ENCODE assay signal across 27 cellular contexts in genomic region chr1:6572653-6573383, GRCh38. TPM values are rescaled to one million over a fixed set of nuclear protein-coding genes. Genes with fewer than 3 reads are reported as not detected.
DNase-seq lines count a peak whose midpoint lies in the region; ATAC-seq, FAIRE-seq and TF ChIP-seq lines count a peak whose summit lies in the region.
"Had no signal": no experiment of that assay in that cellular context is flagged by ENCODE, and none has a peak within 500 bp of the region (broad histone marks: within the 10 kb centered on the region; RNA-seq: fewer than 3 reads in every experiment).

No MANE protein-coding gene starts in this region.

- H3K4me1 ChIP-seq in SK-N-SH (ENCODE audit: control insufficient read depth in 1 of 2, insufficient read depth in 2 of 2, low read depth in 1 of 2, low read length in 1 of 2) (no peaks in the 10 kb centered on the region), mammary epithelial cell (ENCODE audit: insufficient read depth, low read length) (peaks cover 2% of the 10 kb centered on the region), K562 (replicated peaks in 1 of 2; ENCODE audit: control insufficient read depth in 2 of 2, insufficient read depth in 2 of 2, low read length in 2 of 2) (peaks cover 0 to 11% of the 10 kb centered on the region in 2 experiments; a peak in 3 of 5 replicates), tibial artery (no peaks in the 10 kb centered on the region)
- H3K4me1 ChIP-seq: Caco-2, SJSA1 had no signal

- no peaks in the 10 kb centered on the region for H3K4me1 Mint-ChIP-seq in MCF 10A (ENCODE audit: insufficient read depth, unreplicated experiment)
- no peaks in the 10 kb centered on the region for H3K4me1 Mint-ChIP-seq in stimulated activated effector memory CD8-positive, alpha-beta T cell treated with anti-CD3 and anti-CD28 coated beads, Interleukin-12 subunit alpha, Interleukin-12 subunit beta, amount 100 ng/mL, for 72 hours
- H3K4me1 Mint-ChIP-seq: B cell had no signal

- TF ChIP-seq EP300 in SK-N-SH (IDR thresholded peaks at IDR 0.05; ENCODE audit: borderline replicate concordance in 1 of 2, low read depth in 1 of 2, low read length in 1 of 2) (no peak), K562 (IDR thresholded peaks at IDR 0.05; ENCODE audit: low read length) (no peak)

- H3K27ac ChIP-seq in SK-N-SH (ENCODE audit: low read depth in 2 of 2, low read length in 1 of 2): no peak overlapping the region
- H3K27ac ChIP-seq in mammary epithelial cell (ENCODE audit: insufficient read depth, low read depth, low read length): no peak overlapping the region
- no peak overlapping the region for H3K27ac ChIP-seq in K562 (ENCODE audit: extremely low read depth, low read depth, low read length)
- no peak overlapping the region for H3K27ac ChIP-seq in tibial artery
- H3K27ac ChIP-seq: 22Rv1, C4-2B, SJSA1 had no signal

- no peak overlapping the region for H3K4me3 ChIP-seq in SK-N-SH (ENCODE audit: low read depth in 2 of 2, low read length in 1 of 2)
- H3K4me3 ChIP-seq in mammary epithelial cell (replicated peaks in 1 of 3; ENCODE audit: insufficient read depth in 1 of 3, low read depth in 2 of 3, low read length in 3 of 3): no peak overlapping the region
- H3K4me3 ChIP-seq in K562: no peak overlapping the region
- no peak overlapping the region for H3K4me3 ChIP-seq in tibial artery
- H3K4me3 ChIP-seq: MG63, SJSA1 had no signal

- H3K79me2 ChIP-seq in SK-N-SH (ENCODE audit: insufficient read depth) (no peaks in the 10 kb centered on the region), mammary epithelial cell (ENCODE audit: insufficient read depth, low read length) (no peaks in the 10 kb centered on the region), K562 (ENCODE audit: control insufficient read depth, insufficient read depth, low read length) (no peaks in the 10 kb centered on the region)

- no peaks in the 10 kb centered on the region for H3K36me3 Mint-ChIP-seq in MCF 10A (ENCODE audit: insufficient read depth, unreplicated experiment)
- H3K36me3 Mint-ChIP-seq in stimulated activated effector memory CD8-positive, alpha-beta T cell treated with anti-CD3 and anti-CD28 coated beads, Interleukin-12 subunit alpha, Interleukin-12 subunit beta, amount 100 ng/mL, for 72 hours: no peaks in the 10 kb centered on the region
- H3K36me3 Mint-ChIP-seq: CD8-positive, alpha-beta T cell had no signal

- BruUV-seq in MCF 10A (replicated peaks; lab: Mats Ljungman, UMichigan) (no TSS peak), mammary epithelial cell (replicated peaks; lab: Mats Ljungman, UMichigan) (no TSS peak), K562 (replicated peaks; lab: Mats Ljungman, UMichigan) (no TSS peak)

- no peak for TF ChIP-seq CTCF in SK-N-SH (IDR thresholded peaks at IDR 0.05)
- no peak for TF ChIP-seq CTCF in MCF 10A (IDR thresholded peaks at IDR 0.05; ENCODE audit: unreplicated experiment)
- no peak for TF ChIP-seq CTCF in mammary epithelial cell (conservative IDR thresholded peaks at IDR 0.05 in 1 of 2, IDR thresholded peaks at IDR 0.05 in 1 of 2; ENCODE audit: extremely low read depth in 1 of 2, insufficient read depth in 1 of 2, low read depth in 1 of 2, low read length in 2 of 2)
- TF ChIP-seq CTCF in K562 (IDR thresholded peaks at IDR 0.05 in 2 of 3, conservative IDR thresholded peaks at IDR 0.05 in 1 of 3; ENCODE audit: insufficient read depth in 2 of 3, low read depth in 1 of 3, low read length in 3 of 3): no peak
- no peak for TF ChIP-seq CTCF in tibial artery (IDR thresholded peaks at IDR 0.05)

- CTCF ChIA-PET in SK-N-SH (lab: Yijun Ruan, JAX): interaction anchor here (1.0 to 2.7 kb wide), 2 partner anchors 18 to 29 kb away, joined by 3 to 18 read pairs; partner anchors contain the start of genes NOL9 and TAS1R1
- CTCF ChIA-PET in MCF 10A (lab: Yijun Ruan, JAX): interaction anchor here (0.6 to 3.2 kb wide), 3 partner anchors 14 to 326 kb away, joined by 3 to 8 read pairs (median 6); partner anchors contain the start of genes NOL9 and TAS1R1
- CTCF ChIA-PET in mammary epithelial cell (lab: Charles Lee; ENCODE audit: low non-redundant PET): no interaction called here
- CTCF ChIA-PET in K562 (lab: Yijun Ruan, JAX; ENCODE audit: low intra/inter-chr PET ratio): no interaction called here

- H3K36me3 ChIP-seq in SK-N-SH (replicated peaks in 1 of 2; ENCODE audit: control insufficient read depth in 1 of 2, insufficient read depth in 2 of 2, low read length in 1 of 2): no peaks in the 10 kb centered on the region
- no peaks in the 10 kb centered on the region for H3K36me3 ChIP-seq in mammary epithelial cell (ENCODE audit: insufficient read depth, low read length)
- H3K36me3 ChIP-seq in K562 (ENCODE audit: control insufficient read depth, insufficient read depth, low read length): no peaks in the 10 kb centered on the region
- no peaks in the 10 kb centered on the region for H3K36me3 ChIP-seq in tibial artery
- H3K36me3 ChIP-seq: MG63, SJSA1 had no signal

- H2AFZ ChIP-seq in SK-N-SH (ENCODE audit: low read depth) (no peak overlapping the region), mammary epithelial cell (ENCODE audit: low read depth, low read length) (no peak overlapping the region), K562 (ENCODE audit: low read depth, low read length) (no peak overlapping the region; the same call in 1 of the 2 replicates)

- no peak for FAIRE-seq in K562 (lab: Jason Lieb, UNC)
- FAIRE-seq: G401.6, GM19239, H54 had no signal

- TF ChIP-seq POLR2A in K562 (conservative IDR thresholded peaks at IDR 0.05): no peak

- H3K9me3 ChIP-seq in SK-N-SH: no peaks in the 10 kb centered on the region
- no peaks in the 10 kb centered on the region for H3K9me3 ChIP-seq in mammary epithelial cell (replicated peaks; ENCODE audit: insufficient read depth, low read length)
- no peaks in the 10 kb centered on the region for H3K9me3 ChIP-seq in K562 (replicated peaks; ENCODE audit: control insufficient read depth, insufficient read depth, low read depth, low read length)
- H3K9me3 ChIP-seq in tibial artery: peaks cover 0 to 6% (median 0%) of the 10 kb centered on the region in 3 donors
- H3K9me3 ChIP-seq: Caco-2, MG63, SJSA1 had no signal

- H3K4me2 ChIP-seq in SK-N-SH (no peak overlapping the region), mammary epithelial cell (ENCODE audit: insufficient read depth, low read depth, low read length) (no peak overlapping the region), K562 (ENCODE audit: insufficient read depth, low read length) (no peak overlapping the region)

- TF ChIP-seq RAD21 in SK-N-SH (IDR thresholded peaks at IDR 0.05; ENCODE audit: low read length) (no peak), K562 (CRISPR knock-in tag; conservative IDR thresholded peaks at IDR 0.05 in 1 of 2, IDR thresholded peaks at IDR 0.05 in 1 of 2) (no peak)

- H4K20me1 ChIP-seq in SK-N-SH (ENCODE audit: insufficient read depth) (no peaks in the 10 kb centered on the region), mammary epithelial cell (ENCODE audit: insufficient read depth, low read length) (no peaks in the 10 kb centered on the region), K562 (replicated peaks; ENCODE audit: control insufficient read depth, insufficient read depth, low read length) (no peaks in the 10 kb centered on the region)

- in situ Hi-C loops in mammary epithelial cell (cut with MboI; ENCODE audit: low sequenced_read_pairs in 2 of 2): no loop called here
- in situ Hi-C loops in K562 (cut with MboI): no loop called here

- H3K27ac Mint-ChIP-seq in MCF 10A (ENCODE audit: low read depth, unreplicated experiment): peak overlapping the region; percentile 13
- peak overlapping the region; percentile 43 for H3K27ac Mint-ChIP-seq in stimulated activated effector memory CD8-positive, alpha-beta T cell treated with anti-CD3 and anti-CD28 coated beads, Interleukin-12 subunit alpha, Interleukin-12 subunit beta, amount 100 ng/mL, for 72 hours
- H3K27ac Mint-ChIP-seq: B cell; CD8-positive, alpha-beta T cell had no signal

- intact Hi-C loops in MCF 10A (cut with micrococcal nuclease): no loop called here
- intact Hi-C loops in mammary epithelial cell (cut with micrococcal nuclease): no loop called here
- intact Hi-C loops in K562 (cut with micrococcal nuclease): no loop called here
- intact Hi-C loops in tibial artery (cut with DNase I; ENCODE audit: low total_unique reads): no loop called here

- 61% methylated on average over 12 of the region's 12 CpGs for WGBS in SK-N-SH (ENCODE audit: low lambda C conversion rate)
- 72% methylated on average over 10 of the region's 12 CpGs for WGBS in mammary epithelial cell (ENCODE audit: low coverage, missing lambda C conversion rate)
- 29% methylated on average over 12 of the region's 12 CpGs for WGBS in K562 (ENCODE audit: insufficient coverage, low coverage, missing lambda C conversion rate)

- H3K9me3 Mint-ChIP-seq in MCF 10A (ENCODE audit: unreplicated experiment): no peaks in the 10 kb centered on the region
- no peaks in the 10 kb centered on the region for H3K9me3 Mint-ChIP-seq in stimulated activated effector memory CD8-positive, alpha-beta T cell treated with anti-CD3 and anti-CD28 coated beads, Interleukin-12 subunit alpha, Interleukin-12 subunit beta, amount 100 ng/mL, for 72 hours
- H3K9me3 Mint-ChIP-seq: CD8-positive, alpha-beta T cell had no signal

- H3K27me3 ChIP-seq in SK-N-SH (ENCODE audit: insufficient read depth) (no peaks in the 10 kb centered on the region), mammary epithelial cell (ENCODE audit: insufficient read depth, low read length) (no peaks in the 10 kb centered on the region), K562 (ENCODE audit: control insufficient read depth in 2 of 2, insufficient read depth in 2 of 2, low read length in 2 of 2) (no peaks in the 10 kb centered on the region), tibial artery (peaks cover 0 to 2% of the 10 kb centered on the region in 2 donors)
- H3K27me3 ChIP-seq: MG63 had no signal

- DNase-seq in SK-N-SH (peak; percentile 20), MCF 10A (ENCODE audit: unreplicated experiment) (no peak), mammary epithelial cell (no peak), K562 (ENCODE audit: extremely low read depth in 1 of 4, low spot score in 3 of 4) (no peak), tibial artery (no peak)
- DNase-seq in stimulated activated effector memory CD8-positive, alpha-beta T cell treated with anti-CD3 and anti-CD28 coated beads, Interleukin-12 subunit alpha, Interleukin-12 subunit beta, amount 100 ng/mL, for 72 hours (ENCODE audit: low spot score in 2 of 2): no peak
- DNase-seq: Caco-2; CD8-positive, alpha-beta T cell; Kasumi-1; MG63; NCI-H2029; NCI-H446 treated with DMSO at 0.1 percent for 48 hours; NCI-H526; NCI-H82; NK-92 treated with Interleukin-12 subunit alpha and Interleukin-12 subunit beta, amount 100 ng/mL, for 24 hours; Right ventricle myocardium superior; RPMI8226 had no signal

- no peaks in the 10 kb centered on the region for H3F3A ChIP-seq in SK-N-SH (replicated peaks; ENCODE audit: insufficient read depth)

- H3K27me3 Mint-ChIP-seq in MCF 10A (ENCODE audit: insufficient read depth, unreplicated experiment): peaks cover 13% of the 10 kb centered on the region

- no peaks in the 10 kb centered on the region for H3K9me1 ChIP-seq in K562 (ENCODE audit: control insufficient read depth, insufficient read depth, low read length)

- no peak overlapping the region for H3K4me3 Mint-ChIP-seq in MCF 10A (ENCODE audit: unreplicated experiment)
- H3K4me3 Mint-ChIP-seq in stimulated activated effector memory CD8-positive, alpha-beta T cell treated with anti-CD3 and anti-CD28 coated beads, Interleukin-12 subunit alpha, Interleukin-12 subunit beta, amount 100 ng/mL, for 72 hours: no peak overlapping the region
- H3K4me3 Mint-ChIP-seq: B cell; CD8-positive, alpha-beta T cell had no signal

- POLR2A ChIA-PET in SK-N-SH (lab: Yijun Ruan, JAX) (no interaction called here), MCF 10A (lab: Yijun Ruan, JAX) (no interaction called here), K562 (lab: Yijun Ruan, JAX) (interaction anchor here (0.6 to 1.5 kb wide), 4 partner anchors 8 to 61 kb away, joined by 3 to 5 read pairs (median 4); no protein-coding TSS in a partner anchor)

- H3K9me2 ChIP-seq in SK-N-SH: no peaks in the 10 kb centered on the region

- ATAC-seq in SK-N-SH treated with all-trans-retinoic acid at 6 μM for 48 hours: no peak
- ATAC-seq in K562: 0 out of 3 replicates have a peak, but pooled peaks have one; percentile 5
- ATAC-seq in stimulated activated effector memory CD8-positive, alpha-beta T cell treated with anti-CD3 and anti-CD28 coated beads, Interleukin-12 subunit alpha, Interleukin-12 subunit beta, amount 100 ng/mL, for 72 hours: no peak
- no peak for ATAC-seq in GM21526 (IDR thresholded peaks at IDR 0.05; ENCODE audit: low FRiP score, unreplicated experiment)
- ATAC-seq: CD8-positive, alpha-beta T cell had no signal

- dilution Hi-C loops in mammary epithelial cell (cut with HindIII; ENCODE audit: low sequenced_read_pairs): loop anchor here (10.0 kb wide), 1 partner anchor 118 kb away; no protein-coding TSS in a partner anchor

- no peak overlapping the region for H3K9ac ChIP-seq in SK-N-SH
- no peak overlapping the region for H3K9ac ChIP-seq in mammary epithelial cell (ENCODE audit: insufficient read depth, low read length)
- H3K9ac ChIP-seq in K562 (ENCODE audit: insufficient read depth in 1 of 2, low read depth in 2 of 2, low read length in 2 of 2): peak overlapping the region in 1 of 2 experiments; percentile 6; a peak in 1 of 4 replicates

RNA-seq across cellular contexts. Expression of gene ZBTB48, which starts 7.0 kb away (rescaled TPM):
- 28.8 and 31.2 TPM in 2 replicates for polyA plus RNA-seq in SK-N-SH (2012; rRNA removed)
- polyA plus RNA-seq in SK-N-SH (2012; cell fraction: cytosol; rRNA removed): 8.1 and 14.1 TPM in 2 replicates
- polyA plus RNA-seq in SK-N-SH (2012; cell fraction: nucleus; rRNA removed): 123 and 203 TPM in 2 replicates
- 40.6 TPM in 2 replicates for total RNA-seq in MCF 10A (2022)
- total RNA-seq in mammary epithelial cell: 10 to 100 TPM; 15.3 to 29.5 TPM
- polyA plus RNA-seq in mammary epithelial cell: 14.5 TPM
- 0.47 TPM for polyA minus RNA-seq in mammary epithelial cell
- total RNA-seq in K562 (2011; cell fraction: chromatin; rRNA removed; ENCODE audit: low replicate concordance): 73.9 and 235 TPM in 2 replicates
- total RNA-seq in K562 (2011; cell fraction: nucleolus; rRNA removed): 195 and 197 TPM in 2 replicates
- 94.0 and 120 TPM in 2 replicates for total RNA-seq in K562 (2011; cell fraction: nucleoplasm; rRNA removed)
- 42.4 and 52.4 TPM in 2 replicates for total RNA-seq in K562 (2014; rRNA removed)
- total RNA-seq in K562 (2014; rRNA removed; fragmentation: Illumina TruSeq; extraction: Trizol): 17.2 and 19.8 TPM in 2 replicates
- 44.5 and 55.4 TPM in 2 replicates for total RNA-seq in K562 (2015; rRNA removed; fragmentation: Illumina TruSeq; extraction: Trizol)
- total RNA-seq in K562 (2021): 52.9 and 55.3 TPM in 2 replicates
- 29.5 and 57.2 TPM in 2 replicates for polyA plus RNA-seq in K562 (2011; rRNA removed)
- 50.1 and 59.3 TPM in 2 replicates for polyA plus RNA-seq in K562 (2011; cell fraction: cytosol; rRNA removed)
- polyA plus RNA-seq in K562 (2011; cell fraction: nucleus; rRNA removed): 124 and 137 TPM in 2 replicates
- polyA plus RNA-seq in K562 (2012): 45.7 and 62.8 TPM in 2 replicates
- 24.9 and 40.6 TPM in 2 replicates for polyA plus RNA-seq in K562 (2014; fragmentation: Illumina TruSeq; extraction: Trizol)
- polyA plus RNA-seq in K562 (2014; fragmentation: Nextera tagmentation; extraction: Ambion mirVana): 1 to 10 TPM; 1.9 to 7.4 TPM
- 50.9 and 66.9 TPM in 2 replicates for polyA plus RNA-seq in K562 (2014; rRNA removed)
- polyA minus RNA-seq in K562 (2011; rRNA and poly(A)+ RNA removed): 28.0 and 28.3 TPM in 2 replicates
- 31.8 and 39.4 TPM in 2 replicates for polyA minus RNA-seq in K562 (2011; cell fraction: cytosol; rRNA and poly(A)+ RNA removed)
- polyA minus RNA-seq in K562 (2011; cell fraction: nucleus; rRNA and poly(A)+ RNA removed): 52.8 and 74.0 TPM in 2 replicates

RNA-seq across cellular contexts. Expression of gene TAS1R1, which starts 17.7 kb away (rescaled TPM):
- polyA plus RNA-seq in SK-N-SH (2012; rRNA removed) (not detected in 2 replicates), mammary epithelial cell (0.05 TPM), K562 (2011; rRNA removed) (0.04 and 0.06 TPM in 2 replicates), K562 (2014; fragmentation: Illumina TruSeq; extraction: Trizol) (not detected in 2 replicates), K562 (2014; fragmentation: Nextera tagmentation; extraction: Ambion mirVana) (not detected), K562 (2014; rRNA removed) (not detected in 2 replicates)
- polyA plus RNA-seq in SK-N-SH (2012; cell fraction: cytosol; rRNA removed): 0.03 TPM in 1 of 2 replicates, not detected in the other
- polyA plus RNA-seq in SK-N-SH (2012; cell fraction: nucleus; rRNA removed): 0.05 TPM in 2 replicates
- total RNA-seq in MCF 10A (2022) (not detected in 2 replicates), mammary epithelial cell (under 1 TPM in 1 of 2 donors, not detected in 1; 0.09 TPM), K562 (2014; rRNA removed) (not detected in 2 replicates), K562 (2014; rRNA removed; fragmentation: Illumina TruSeq; extraction: Trizol) (not detected in 2 replicates), K562 (2015; rRNA removed; fragmentation: Illumina TruSeq; extraction: Trizol) (not detected in 2 replicates), K562 (2021) (not detected in 2 replicates)
- polyA minus RNA-seq in mammary epithelial cell: not detected
- 0.28 and 0.44 TPM in 2 replicates for total RNA-seq in K562 (2011; cell fraction: chromatin; rRNA removed; ENCODE audit: low replicate concordance)
- 0.39 TPM in 1 of 2 replicates, not detected in the other for total RNA-seq in K562 (2011; cell fraction: nucleolus; rRNA removed)
- total RNA-seq in K562 (2011; cell fraction: nucleoplasm; rRNA removed): 0.15 TPM in 1 of 2 replicates, not detected in the other
- polyA plus RNA-seq in K562 (2011; cell fraction: cytosol; rRNA removed): 0.01 and 0.04 TPM in 2 replicates
- 0.06 TPM in 1 of 2 replicates, not detected in the other for polyA plus RNA-seq in K562 (2011; cell fraction: nucleus; rRNA removed)
- polyA plus RNA-seq in K562 (2012): 0.07 and 0.12 TPM in 2 replicates
- polyA minus RNA-seq in K562 (2011; rRNA and poly(A)+ RNA removed): 0.11 TPM in 1 of 2 replicates, not detected in the other
- polyA minus RNA-seq in K562 (2011; cell fraction: cytosol; rRNA and poly(A)+ RNA removed): not detected in 2 replicates
- polyA minus RNA-seq in K562 (2011; cell fraction: nucleus; rRNA and poly(A)+ RNA removed): not detected in 2 replicates
- total RNA-seq: B cell; Caco-2; CD8-positive, alpha-beta T cell; HT-29; Right ventricle myocardium superior; SJSA1 had no signal

RNA-seq across cellular contexts. Expression of gene NOL9, which starts 18.5 kb away (rescaled TPM):
- polyA plus RNA-seq in SK-N-SH (2012; rRNA removed) (7.1 and 7.9 TPM in 2 replicates), mammary epithelial cell (16.0 TPM), K562 (2011; rRNA removed) (52.3 and 52.7 TPM in 2 replicates), K562 (2014; fragmentation: Illumina TruSeq; extraction: Trizol) (25.8 and 30.1 TPM in 2 replicates), K562 (2014; fragmentation: Nextera tagmentation; extraction: Ambion mirVana) (10 to 100 TPM in 1 of 2 experiments, 1 to 10 TPM in 1; 5.6 to 10.1 TPM), K562 (2014; rRNA removed) (35.6 and 40.0 TPM in 2 replicates)
- 7.0 and 7.7 TPM in 2 replicates for polyA plus RNA-seq in SK-N-SH (2012; cell fraction: cytosol; rRNA removed)
- 12.4 and 18.8 TPM in 2 replicates for polyA plus RNA-seq in SK-N-SH (2012; cell fraction: nucleus; rRNA removed)
- total RNA-seq in MCF 10A (2022) (49.2 and 62.3 TPM in 2 replicates), mammary epithelial cell (10 to 100 TPM; 25.5 to 36.4 TPM), K562 (2014; rRNA removed) (47.3 and 58.4 TPM in 2 replicates), K562 (2014; rRNA removed; fragmentation: Illumina TruSeq; extraction: Trizol) (62.5 and 63.6 TPM in 2 replicates), K562 (2015; rRNA removed; fragmentation: Illumina TruSeq; extraction: Trizol) (52.8 and 56.5 TPM in 2 replicates), K562 (2021) (76.5 and 79.3 TPM in 2 replicates)
- 39.8 TPM for polyA minus RNA-seq in mammary epithelial cell
- 408 and 415 TPM in 2 replicates for total RNA-seq in K562 (2011; cell fraction: chromatin; rRNA removed; ENCODE audit: low replicate concordance)
- 189 and 201 TPM in 2 replicates for total RNA-seq in K562 (2011; cell fraction: nucleolus; rRNA removed)
- 302 and 309 TPM in 2 replicates for total RNA-seq in K562 (2011; cell fraction: nucleoplasm; rRNA removed)
- 19.5 and 29.3 TPM in 2 replicates for polyA plus RNA-seq in K562 (2011; cell fraction: cytosol; rRNA removed)
- polyA plus RNA-seq in K562 (2011; cell fraction: nucleus; rRNA removed): 60.2 and 68.3 TPM in 2 replicates
- 9.6 and 15.3 TPM in 2 replicates for polyA plus RNA-seq in K562 (2012)
- 80.8 and 105 TPM in 2 replicates for polyA minus RNA-seq in K562 (2011; rRNA and poly(A)+ RNA removed)
- polyA minus RNA-seq in K562 (2011; cell fraction: cytosol; rRNA and poly(A)+ RNA removed): 22.9 and 38.4 TPM in 2 replicates
- polyA minus RNA-seq in K562 (2011; cell fraction: nucleus; rRNA and poly(A)+ RNA removed): 42.3 and 74.4 TPM in 2 replicates

RNA-seq across cellular contexts. Expression of gene KLHL21, which starts 29.9 kb away (rescaled TPM):
- 9.0 and 12.5 TPM in 2 replicates for polyA plus RNA-seq in SK-N-SH (2012; rRNA removed)
- polyA plus RNA-seq in SK-N-SH (2012; cell fraction: cytosol; rRNA removed): 4.5 and 7.5 TPM in 2 replicates
- polyA plus RNA-seq in SK-N-SH (2012; cell fraction: nucleus; rRNA removed): 29.6 and 32.4 TPM in 2 replicates
- total RNA-seq in MCF 10A (2022): 14.0 and 19.5 TPM in 2 replicates
- total RNA-seq in mammary epithelial cell: 100 to 1,000 TPM in 1 of 2 donors, 10 to 100 TPM in 1; 64.5 to 160 TPM
- 38.1 TPM for polyA plus RNA-seq in mammary epithelial cell
- polyA minus RNA-seq in mammary epithelial cell: 67.9 TPM
- 34.6 and 104 TPM in 2 replicates for total RNA-seq in K562 (2011; cell fraction: chromatin; rRNA removed; ENCODE audit: low replicate concordance)
- total RNA-seq in K562 (2011; cell fraction: nucleolus; rRNA removed): 89.4 and 101 TPM in 2 replicates
- total RNA-seq in K562 (2011; cell fraction: nucleoplasm; rRNA removed): 53.5 and 55.7 TPM in 2 replicates
- total RNA-seq in K562 (2014; rRNA removed): 26.4 and 32.3 TPM in 2 replicates
- 10.0 and 12.6 TPM in 2 replicates for total RNA-seq in K562 (2014; rRNA removed; fragmentation: Illumina TruSeq; extraction: Trizol)
- 22.4 and 23.6 TPM in 2 replicates for total RNA-seq in K562 (2015; rRNA removed; fragmentation: Illumina TruSeq; extraction: Trizol)
- 39.6 and 42.1 TPM in 2 replicates for total RNA-seq in K562 (2021)
- polyA plus RNA-seq in K562 (2011; rRNA removed): 11.0 and 14.9 TPM in 2 replicates
- polyA plus RNA-seq in K562 (2011; cell fraction: cytosol; rRNA removed): 17.3 and 24.4 TPM in 2 replicates
- polyA plus RNA-seq in K562 (2011; cell fraction: nucleus; rRNA removed): 28.7 and 48.0 TPM in 2 replicates
- 37.5 and 39.1 TPM in 2 replicates for polyA plus RNA-seq in K562 (2012)
- 17.5 and 24.2 TPM in 2 replicates for polyA plus RNA-seq in K562 (2014; fragmentation: Illumina TruSeq; extraction: Trizol)
- 1 to 10 TPM; 2.1 to 2.2 TPM for polyA plus RNA-seq in K562 (2014; fragmentation: Nextera tagmentation; extraction: Ambion mirVana)
- 21.0 and 22.2 TPM in 2 replicates for polyA plus RNA-seq in K562 (2014; rRNA removed)
- polyA minus RNA-seq in K562 (2011; rRNA and poly(A)+ RNA removed): 14.0 and 18.0 TPM in 2 replicates
- polyA minus RNA-seq in K562 (2011; cell fraction: cytosol; rRNA and poly(A)+ RNA removed): 21.5 and 32.0 TPM in 2 replicates
- 22.6 and 27.8 TPM in 2 replicates for polyA minus RNA-seq in K562 (2011; cell fraction: nucleus; rRNA and poly(A)+ RNA removed)

RNA-seq across cellular contexts. Expression of gene PHF13, which starts 40.7 kb away (rescaled TPM):
- polyA plus RNA-seq in SK-N-SH (2012; rRNA removed) (6.5 and 8.5 TPM in 2 replicates), mammary epithelial cell (7.4 TPM), K562 (2011; rRNA removed) (8.8 and 9.6 TPM in 2 replicates), K562 (2014; fragmentation: Illumina TruSeq; extraction: Trizol) (17.9 and 21.5 TPM in 2 replicates), K562 (2014; fragmentation: Nextera tagmentation; extraction: Ambion mirVana) (1 to 10 TPM; 1.8 TPM), K562 (2014; rRNA removed) (13.2 and 13.3 TPM in 2 replicates)
- 6.9 and 8.9 TPM in 2 replicates for polyA plus RNA-seq in SK-N-SH (2012; cell fraction: cytosol; rRNA removed)
- polyA plus RNA-seq in SK-N-SH (2012; cell fraction: nucleus; rRNA removed): 16.4 and 22.0 TPM in 2 replicates
- total RNA-seq in MCF 10A (2022) (10.3 and 12.7 TPM in 2 replicates), mammary epithelial cell (10 to 100 TPM; 11.8 to 16.3 TPM), K562 (2014; rRNA removed) (12.6 and 13.8 TPM in 2 replicates), K562 (2014; rRNA removed; fragmentation: Illumina TruSeq; extraction: Trizol) (11.7 and 12.6 TPM in 2 replicates), K562 (2015; rRNA removed; fragmentation: Illumina TruSeq; extraction: Trizol) (9.8 and 10.3 TPM in 2 replicates), K562 (2021) (30.2 and 36.1 TPM in 2 replicates)
- polyA minus RNA-seq in mammary epithelial cell: 8.7 TPM
- total RNA-seq in K562 (2011; cell fraction: chromatin; rRNA removed; ENCODE audit: low replicate concordance): 29.6 and 40.5 TPM in 2 replicates
- total RNA-seq in K562 (2011; cell fraction: nucleolus; rRNA removed): 22.5 and 27.3 TPM in 2 replicates
- total RNA-seq in K562 (2011; cell fraction: nucleoplasm; rRNA removed): 22.7 and 26.4 TPM in 2 replicates
- 6.1 and 6.2 TPM in 2 replicates for polyA plus RNA-seq in K562 (2011; cell fraction: cytosol; rRNA removed)
- polyA plus RNA-seq in K562 (2011; cell fraction: nucleus; rRNA removed): 20.7 and 23.9 TPM in 2 replicates
- 15.6 and 27.8 TPM in 2 replicates for polyA plus RNA-seq in K562 (2012)
- polyA minus RNA-seq in K562 (2011; rRNA and poly(A)+ RNA removed): 7.5 and 7.7 TPM in 2 replicates
- polyA minus RNA-seq in K562 (2011; cell fraction: cytosol; rRNA and poly(A)+ RNA removed): 7.8 and 9.4 TPM in 2 replicates
- 4.3 and 6.3 TPM in 2 replicates for polyA minus RNA-seq in K562 (2011; cell fraction: nucleus; rRNA and poly(A)+ RNA removed)

Comparison
In these comparisons a context has a peak if more than half of its experiments do, and no peak if none do; other contexts are left out.
1. CTCF ChIA-PET loops: an anchor here in SK-N-SH (1.0 to 2.7 kb wide) and MCF 10A (0.6 to 3.2 kb wide); none called in mammary epithelial cell and K562.